18 cellular contexts compared by ENCODE assay signal in genomic region chr10:4066581-4067403, GRCh38.
DNase-seq lines count a peak whose midpoint lies in the region; ATAC-seq, FAIRE-seq and TF ChIP-seq lines count a peak whose summit lies in the region.
"Had no signal": no experiment of that assay in that cellular context is flagged by ENCODE, and none has a peak within 500 bp of the region (broad histone marks: within the 10 kb centered on the region; RNA-seq: fewer than 3 reads in every experiment).

No MANE protein-coding gene starts in this region.

- peak overlapping the region; percentile 10 for H3K4me3 Mint-ChIP-seq in type B pancreatic cell
- H3K4me3 Mint-ChIP-seq: activated naive CD8-positive, alpha-beta T cell; T-helper 1 cell treated with Interleukin-12 subunit alpha and Interleukin-12 subunit beta and Interleukin-4 antibody, amounts not matched to agents 30 μg/mL and 1 μg/mL, for 36 hours had no signal

- TF ChIP-seq CTCF in bronchial epithelial cell (IDR thresholded peaks at IDR 0.05; ENCODE audit: insufficient read depth, low read length, severe bottlenecking): no peak
- no peak for TF ChIP-seq CTCF in type B pancreatic cell (conservative IDR thresholded peaks at IDR 0.05)
- no peak for TF ChIP-seq CTCF in breast epithelium (IDR thresholded peaks at IDR 0.05)
- TF ChIP-seq CTCF in stomach (IDR thresholded peaks at IDR 0.05): no peak

- H3K9me3 ChIP-seq in breast epithelium (no peaks in the 10 kb centered on the region), stomach (no peaks in the 10 kb centered on the region)
- H3K9me3 ChIP-seq: ovary, upper lobe of left lung had no signal

- peak; percentile 45 for ATAC-seq in HG03066 (IDR thresholded peaks at IDR 0.05; ENCODE audit: low read depth, unreplicated experiment)

- no peaks in the 10 kb centered on the region for H3K36me3 ChIP-seq in bronchial epithelial cell (ENCODE audit: control insufficient read depth, insufficient read depth, low read length)
- H3K36me3 ChIP-seq in breast epithelium: no peaks in the 10 kb centered on the region
- no peaks in the 10 kb centered on the region for H3K36me3 ChIP-seq in stomach
- H3K36me3 ChIP-seq: ovary, upper lobe of left lung had no signal

- peak; percentile 77 for FAIRE-seq in bronchial epithelial cell (lab: Jason Lieb, UNC)
- FAIRE-seq: keratinocyte had no signal

- TF ChIP-seq EP300 in stomach (IDR thresholded peaks at IDR 0.05): no peak

- H3K4me1 ChIP-seq in breast epithelium (no peaks in the 10 kb centered on the region), stomach (peaks cover 1 to 17% (median 8%) of the 10 kb centered on the region in 4 donors)

- WGBS in stomach, 5 donors: 74 to 90% (median 78%) methylated on average over 4 of the region's 4 CpGs

- H3K4me1 Mint-ChIP-seq in type B pancreatic cell (ENCODE audit: unreplicated experiment): peaks cover 19% of the 10 kb centered on the region

- no peaks in the 10 kb centered on the region for H3K27me3 Mint-ChIP-seq in type B pancreatic cell
- H3K27me3 Mint-ChIP-seq: activated naive CD8-positive, alpha-beta T cell had no signal

- H3K27me3 ChIP-seq in bronchial epithelial cell (ENCODE audit: control insufficient read depth, insufficient read depth, low read length): no peaks in the 10 kb centered on the region
- no peaks in the 10 kb centered on the region for H3K27me3 ChIP-seq in breast epithelium
- no peaks in the 10 kb centered on the region for H3K27me3 ChIP-seq in stomach
- H3K27me3 ChIP-seq: ovary, upper lobe of left lung had no signal

- intact Hi-C loops in breast epithelium (cut with DNase I; ENCODE audit: low total_unique reads) (no loop called here), stomach (cut with DNase I; ENCODE audit: low total_unique reads) (no loop called here)

- H3K27ac ChIP-seq in breast epithelium (no peak overlapping the region), stomach (peak overlapping the region in 2 of 5 donors; percentile 53 to 72)
- H3K27ac ChIP-seq: ovary had no signal

- H3K9me3 Mint-ChIP-seq in type B pancreatic cell: no peaks in the 10 kb centered on the region
- H3K9me3 Mint-ChIP-seq: T-helper 1 cell treated with Interleukin-12 subunit alpha and Interleukin-12 subunit beta and Interleukin-4 antibody, amounts not matched to agents 30 μg/mL and 1 μg/mL, for 36 hours had no signal

- peaks cover 3% of the 10 kb centered on the region for H3K36me3 Mint-ChIP-seq in type B pancreatic cell
- H3K36me3 Mint-ChIP-seq: activated naive CD8-positive, alpha-beta T cell had no signal

- peak; percentile 12 for DNase-seq in stimulated activated CD4-positive, alpha-beta T cell treated with anti-CD3 and anti-CD28 coated beads, Interleukin-15, amount 100 ng/mL, for 24 hours
- DNase-seq in stimulated activated CD4-positive, alpha-beta T cell treated with anti-CD3 and anti-CD28 coated beads, Interleukin-2, amount 100 ng/mL, for 24 hours: no peak
- DNase-seq in bronchial epithelial cell (ENCODE audit: low read depth): no peak
- DNase-seq in type B pancreatic cell (ENCODE audit: extremely low spot score, unreplicated experiment): no peak
- DNase-seq in breast epithelium (ENCODE audit: low spot score in 2 of 2): no peak
- no peak for DNase-seq in HuH-7 (ENCODE audit: low spot score)
- no peak for DNase-seq in stomach
- DNase-seq: AML-193, cerebellar nuclear complex, KG1, NCI-H1694, NCI-H526, ovary, upper lobe of left lung had no signal

- TF ChIP-seq POLR2A in breast epithelium (IDR thresholded peaks at IDR 0.05) (no peak), stomach (IDR thresholded peaks at IDR 0.05) (no peak)

- H3K27ac Mint-ChIP-seq in type B pancreatic cell: no peak overlapping the region
- H3K27ac Mint-ChIP-seq: activated naive CD8-positive, alpha-beta T cell; T-helper 1 cell treated with Interleukin-12 subunit alpha and Interleukin-12 subunit beta and Interleukin-4 antibody, amounts not matched to agents 30 μg/mL and 1 μg/mL, for 36 hours had no signal

- H3K4me3 ChIP-seq in bronchial epithelial cell (ENCODE audit: low read depth, low read length) (no peak overlapping the region), breast epithelium (no peak overlapping the region), stomach (no peak overlapping the region)
- H3K4me3 ChIP-seq: ovary, upper lobe of left lung had no signal
